ENCODE assay signal across 24 cellular contexts in the genomic region with DNA sequence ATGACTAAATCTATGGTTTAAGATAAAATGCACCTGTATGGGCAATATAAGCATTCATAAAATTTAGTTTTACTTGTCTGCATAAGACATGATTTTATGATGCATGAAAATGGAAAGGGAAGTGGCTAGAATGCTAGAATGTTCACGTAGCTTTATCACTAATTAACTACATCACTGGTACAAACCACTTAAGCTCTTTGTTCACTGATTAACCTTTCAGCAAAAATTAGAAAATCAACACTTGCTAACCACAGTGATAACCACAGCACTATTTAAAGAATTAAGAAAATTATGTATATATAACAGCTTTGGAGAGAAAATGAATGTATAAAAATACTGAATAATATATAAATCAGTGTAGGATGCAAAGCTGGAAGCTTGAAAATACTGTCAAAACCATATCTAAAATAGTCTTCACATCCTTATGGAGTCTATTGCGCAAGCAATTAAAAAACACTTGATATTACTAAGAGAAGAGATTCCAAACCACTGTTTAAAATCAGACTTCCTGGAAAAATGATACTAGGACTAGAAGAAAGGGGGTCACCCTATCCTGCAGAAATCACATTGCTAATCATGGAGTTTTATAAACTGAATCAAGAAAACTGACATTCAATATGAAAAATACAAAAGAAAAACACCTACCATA. TPM values are rescaled to one million over a fixed set of nuclear protein-coding genes. Genes with fewer than 3 reads are reported as not detected.
DNase-seq lines count a peak whose midpoint lies in the region; ATAC-seq lines count a peak whose summit lies in the region.
"Had no signal": no experiment of that assay in that cellular context is flagged by ENCODE, and none has a peak within 500 bp of the region (broad histone marks: within the 10 kb centered on the region; RNA-seq: fewer than 3 reads in every experiment).

No MANE protein-coding gene starts in this region.

- no peaks in the 10 kb centered on the region for H3K4me1 Mint-ChIP-seq in activated naive CD4-positive, alpha-beta T cell treated with anti-CD3 and anti-CD28 coated beads, Interleukin-2, amount 10 ng/mL, durations not matched to agents 7 days and 5 days
- H3K4me1 Mint-ChIP-seq: B cell had no signal

- H3K4me3 Mint-ChIP-seq in activated naive CD4-positive, alpha-beta T cell treated with anti-CD3 and anti-CD28 coated beads, Interleukin-2, amount 10 ng/mL, durations not matched to agents 7 days and 5 days = no peak overlapping the region
- H3K4me3 Mint-ChIP-seq: B cell; naive thymus-derived CD4-positive, alpha-beta T cell; T-helper 1 cell treated with Interleukin-12 subunit alpha and Interleukin-12 subunit beta and Interleukin-4 antibody, amounts not matched to agents 30 μg/mL and 1 μg/mL, for 36 hours had no signal

- DNase-seq in renal cortical epithelial cell (ENCODE audit: low read depth) (peak; percentile 81), anterior cingulate cortex (lab: John Stamatoyannopoulos, UW) (no peak)
- no peak for DNase-seq in stimulated activated CD4-positive, alpha-beta T cell treated with anti-CD3 and anti-CD28 coated beads, Interleukin-12 subunit alpha, Interleukin-12 subunit beta, amount 100 ng/mL, for 4 hours
- no peak for DNase-seq in activated naive CD4-positive, alpha-beta T cell treated with anti-CD3 and anti-CD28 coated beads, Interleukin-2, amount 10 ng/mL, durations not matched to agents 7 days and 5 days
- DNase-seq: activated gamma-delta T cell treated with Interleukin-2 at 50 U/mL for 16 hours; amniotic stem cell; COR-L47; gastrocnemius medialis; mesenchymal stem cell; MG63; naive thymus-derived CD4-positive, alpha-beta T cell; NCI-H146; ovary; sigmoid colon; stimulated activated naive CD4-positive, alpha-beta T cell; WERI-Rb-1 had no signal

- H3K9me3 Mint-ChIP-seq in activated naive CD4-positive, alpha-beta T cell treated with anti-CD3 and anti-CD28 coated beads, Interleukin-2, amount 10 ng/mL, durations not matched to agents 7 days and 5 days = peaks cover 2% of the 10 kb centered on the region

- H3K36me3 Mint-ChIP-seq in activated naive CD4-positive, alpha-beta T cell treated with anti-CD3 and anti-CD28 coated beads, Interleukin-2, amount 10 ng/mL, durations not matched to agents 7 days and 5 days = peaks cover 3% of the 10 kb centered on the region

- CTCF ChIA-PET in activated naive CD4-positive, alpha-beta T cell treated with anti-CD3 and anti-CD28 coated beads, Interleukin-2, amount 10 ng/mL, durations not matched to agents 7 days and 5 days (lab: Charles Lee) = no interaction called here

- ATAC-seq in GM19043 (IDR thresholded peaks at IDR 0.05; ENCODE audit: low read depth, unreplicated experiment) = peak; percentile 76
- peak; percentile 74 for ATAC-seq in GM21786 (IDR thresholded peaks at IDR 0.05; ENCODE audit: unreplicated experiment)
- ATAC-seq in HG03571 (IDR thresholded peaks at IDR 0.05; ENCODE audit: unreplicated experiment) = peak; percentile 80
- ATAC-seq: gastrocnemius medialis; HCT116; naive thymus-derived CD4-positive, alpha-beta T cell had no signal

- H3K27me3 Mint-ChIP-seq in activated naive CD4-positive, alpha-beta T cell treated with anti-CD3 and anti-CD28 coated beads, Interleukin-2, amount 10 ng/mL, durations not matched to agents 7 days and 5 days = no peaks in the 10 kb centered on the region
- H3K27me3 Mint-ChIP-seq: naive thymus-derived CD4-positive, alpha-beta T cell had no signal

- no peak overlapping the region for H3K27ac Mint-ChIP-seq in activated naive CD4-positive, alpha-beta T cell treated with anti-CD3 and anti-CD28 coated beads, Interleukin-2, amount 10 ng/mL, durations not matched to agents 7 days and 5 days
- H3K27ac Mint-ChIP-seq: B cell; naive thymus-derived CD4-positive, alpha-beta T cell; T-helper 1 cell treated with Interleukin-12 subunit alpha and Interleukin-12 subunit beta and Interleukin-4 antibody, amounts not matched to agents 30 μg/mL and 1 μg/mL, for 36 hours had no signal

RNA-seq across cellular contexts. Expression of a gene that starts 51.9 kb away (rescaled TPM):
- total RNA-seq in renal cortical epithelial cell = 0.17 and 3.2 TPM in 2 replicates
- total RNA-seq: dermis microvascular lymphatic vessel endothelial cell, SJSA1 had no signal
